ENCODE assay signal across 1 cellular context in genomic region chr19:13122980-13123957, GRCh38.
TF ChIP-seq lines count a peak whose summit lies in the region.

No MANE protein-coding gene starts in this region.

TF ChIP-seq in HepG2, 621 proteins besides CTCF, POLR2A, EP300 and RAD21:
- peak; percentile 67; the same call in 1 of the 2 replicates for TF ChIP-seq ZBTB33 (CRISPR knock-in tag; IDR thresholded peaks at IDR 0.05)
- TF ChIP-seq, protein P1, sequence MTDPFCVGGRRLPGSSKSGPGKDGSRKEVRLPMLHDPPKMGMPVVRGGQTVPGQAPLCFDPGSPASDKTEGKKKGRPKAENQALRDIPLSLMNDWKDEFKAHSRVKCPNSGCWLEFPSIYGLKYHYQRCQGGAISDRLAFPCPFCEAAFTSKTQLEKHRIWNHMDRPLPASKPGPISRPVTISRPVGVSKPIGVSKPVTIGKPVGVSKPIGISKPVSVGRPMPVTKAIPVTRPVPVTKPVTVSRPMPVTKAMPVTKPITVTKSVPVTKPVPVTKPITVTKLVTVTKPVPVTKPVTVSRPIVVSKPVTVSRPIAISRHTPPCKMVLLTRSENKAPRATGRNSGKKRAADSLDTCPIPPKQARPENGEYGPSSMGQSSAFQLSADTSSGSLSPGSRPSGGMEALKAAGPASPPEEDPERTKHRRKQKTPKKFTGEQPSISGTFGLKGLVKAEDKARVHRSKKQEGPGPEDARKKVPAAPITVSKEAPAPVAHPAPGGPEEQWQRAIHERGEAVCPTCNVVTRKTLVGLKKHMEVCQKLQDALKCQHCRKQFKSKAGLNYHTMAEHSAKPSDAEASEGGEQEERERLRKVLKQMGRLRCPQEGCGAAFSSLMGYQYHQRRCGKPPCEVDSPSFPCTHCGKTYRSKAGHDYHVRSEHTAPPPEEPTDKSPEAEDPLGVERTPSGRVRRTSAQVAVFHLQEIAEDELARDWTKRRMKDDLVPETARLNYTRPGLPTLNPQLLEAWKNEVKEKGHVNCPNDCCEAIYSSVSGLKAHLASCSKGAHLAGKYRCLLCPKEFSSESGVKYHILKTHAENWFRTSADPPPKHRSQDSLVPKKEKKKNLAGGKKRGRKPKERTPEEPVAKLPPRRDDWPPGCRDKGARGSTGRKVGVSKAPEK (CRISPR knock-in tag; IDR thresholded peaks at IDR 0.05; ENCODE audit: borderline replicate concordance): no peak
- no peak for TF ChIP-seq SMAD9 (CRISPR knock-in tag; IDR thresholded peaks at IDR 0.05)
- no peak for TF ChIP-seq ZNF780A (CRISPR knock-in tag; IDR thresholded peaks at IDR 0.05)
- peak; percentile 34 for TF ChIP-seq AGO2 (optimal IDR thresholded peaks at IDR 0.05; ENCODE audit: low read depth, low read length)
- peak; percentile 79 for TF ChIP-seq ZNF263 (CRISPR knock-in tag; IDR thresholded peaks at IDR 0.05)
- TF ChIP-seq ZNF710 (CRISPR knock-in tag; IDR thresholded peaks at IDR 0.05; ENCODE audit: borderline replicate concordance): no peak
- TF ChIP-seq ZNF781 (CRISPR knock-in tag; IDR thresholded peaks at IDR 0.05; ENCODE audit: borderline replicate concordance, not compliant biosample characterization): no peak
- no peak for TF ChIP-seq ZNF143 (CRISPR knock-in tag; IDR thresholded peaks at IDR 0.05)
- TF ChIP-seq ZNF629 (CRISPR knock-in tag; conservative IDR thresholded peaks at IDR 0.05): peak; percentile 81
- TF ChIP-seq, protein P2, sequence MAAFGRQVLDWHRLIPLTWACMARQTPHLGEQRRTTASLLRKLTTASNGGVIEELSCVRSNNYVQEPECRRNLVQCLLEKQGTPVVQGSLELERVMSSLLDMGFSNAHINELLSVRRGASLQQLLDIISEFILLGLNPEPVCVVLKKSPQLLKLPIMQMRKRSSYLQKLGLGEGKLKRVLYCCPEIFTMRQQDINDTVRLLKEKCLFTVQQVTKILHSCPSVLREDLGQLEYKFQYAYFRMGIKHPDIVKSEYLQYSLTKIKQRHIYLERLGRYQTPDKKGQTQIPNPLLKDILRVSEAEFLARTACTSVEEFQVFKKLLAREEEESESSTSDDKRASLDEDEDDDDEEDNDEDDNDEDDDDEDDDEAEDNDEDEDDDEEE (CRISPR knock-in tag; IDR thresholded peaks at IDR 0.05): no peak
